21 cellular contexts compared by ENCODE assay signal in genomic region chr10:28631896-28632596, GRCh38. TPM values are rescaled to one million over a fixed set of nuclear protein-coding genes. Genes with fewer than 3 reads are reported as not detected.
A peak's percentile ranks its signal among the peaks of the same experiment; 100 is the strongest.
DNase-seq lines count a peak whose midpoint lies in the region; ATAC-seq and TF ChIP-seq lines count a peak whose summit lies in the region.
"Had no signal": no experiment of that assay in that cellular context is flagged by ENCODE, and none has a peak within 500 bp of the region (broad histone marks: within the 10 kb centered on the region; RNA-seq: fewer than 3 reads in every experiment).

No MANE protein-coding gene starts in this region.

- CTCF ChIA-PET in PC-3 (lab: Charles Lee) = interaction anchor here (0.6 kb wide), 1 partner anchor 46 kb away, joined by 5 read pairs; the partner anchor contains the start of gene BAMBI

- no peaks in the 10 kb centered on the region for H3K9me3 ChIP-seq in PC-3 (ENCODE audit: low read length)
- no peaks in the 10 kb centered on the region for H3K9me3 ChIP-seq in neuronal stem cell (replicated peaks in 1 of 2; ENCODE audit: control insufficient read depth in 2 of 2, insufficient read depth in 1 of 2, low read depth in 1 of 2, low read length in 2 of 2)
- H3K9me3 ChIP-seq in neural progenitor cell (ENCODE audit: low read depth) = no peaks in the 10 kb centered on the region
- H3K9me3 ChIP-seq in gastrocnemius medialis = no peaks in the 10 kb centered on the region
- H3K9me3 ChIP-seq: adrenal gland, HAP-1, tibial artery had no signal

- no peaks in the 10 kb centered on the region for H3K36me3 ChIP-seq in GM23338 (ENCODE audit: insufficient read depth)
- H3K36me3 ChIP-seq in PC-3 (ENCODE audit: low read depth, low read length) = no peaks in the 10 kb centered on the region
- no peaks in the 10 kb centered on the region for H3K36me3 ChIP-seq in neuronal stem cell (replicated peaks in 1 of 2; ENCODE audit: control insufficient read depth in 2 of 2, insufficient read depth in 2 of 2, low read length in 2 of 2)
- no peaks in the 10 kb centered on the region for H3K36me3 ChIP-seq in neural progenitor cell
- H3K36me3 ChIP-seq in gastrocnemius medialis = no peaks in the 10 kb centered on the region
- H3K36me3 ChIP-seq: adrenal gland, HAP-1, tibial artery had no signal

- intact Hi-C loops in PC-3 (cut with micrococcal nuclease) = no loop called here
- intact Hi-C loops in gastrocnemius medialis (cut with DNase I; ENCODE audit: low total_unique reads) = no loop called here

- no peak overlapping the region for H3K23ac ChIP-seq in neuronal stem cell (ENCODE audit: low read depth, low read length, poor library complexity)

- no peaks in the 10 kb centered on the region for H3K4me1 ChIP-seq in GM23338 (ENCODE audit: insufficient read depth)
- peaks cover 24% of the 10 kb centered on the region for H3K4me1 ChIP-seq in PC-3 (ENCODE audit: insufficient read depth, low read length)
- H3K4me1 ChIP-seq in neuronal stem cell (ENCODE audit: control insufficient read depth in 2 of 2, insufficient read depth in 1 of 2, low read depth in 1 of 2, low read length in 2 of 2) = peaks cover 0 to 4% of the 10 kb centered on the region in 2 donors
- H3K4me1 ChIP-seq in neural progenitor cell = no peaks in the 10 kb centered on the region
- no peaks in the 10 kb centered on the region for H3K4me1 ChIP-seq in gastrocnemius medialis
- H3K4me1 ChIP-seq: adrenal gland had no signal

- peak overlapping the region; percentile 48 for H4K91ac ChIP-seq in neuronal stem cell (ENCODE audit: low read depth, low read length, poor library complexity)

- H2BK5ac ChIP-seq in neuronal stem cell (ENCODE audit: low read length) = no peak overlapping the region

- H3K27me3 ChIP-seq in GM23338 (ENCODE audit: insufficient read depth) (no peaks in the 10 kb centered on the region), PC-3 (ENCODE audit: low read length) (no peaks in the 10 kb centered on the region), neuronal stem cell (ENCODE audit: control insufficient read depth in 3 of 3, insufficient read depth in 3 of 3, low read depth in 1 of 3, low read length in 3 of 3) (peaks cover 0 to 3% (median 1%) of the 10 kb centered on the region in 3 experiments), neural progenitor cell (no peaks in the 10 kb centered on the region), gastrocnemius medialis (no peaks in the 10 kb centered on the region)
- H3K27me3 ChIP-seq: adrenal gland, hepatocyte had no signal

- H3K4me3 ChIP-seq in GM23338 (no peak overlapping the region), PC-3 (ENCODE audit: low read length) (no peak overlapping the region), epithelial cell of proximal tubule (ENCODE audit: low read depth, low read length) (no peak overlapping the region), neuronal stem cell (ENCODE audit: low read length in 2 of 2) (no peak overlapping the region), neural progenitor cell (no peak overlapping the region), gastrocnemius medialis (no peak overlapping the region)
- H3K4me3 ChIP-seq: adrenal gland, HAP-1, hepatocyte, tibial artery had no signal

- peaks cover 4% of the 10 kb centered on the region; the same call in 2 of the 3 replicates for H3K4me1 Mint-ChIP-seq in GM23338
- H3K4me1 Mint-ChIP-seq in neural progenitor cell = peaks cover 7% of the 10 kb centered on the region

- H2BK15ac ChIP-seq in neuronal stem cell (ENCODE audit: low read length) = no peak overlapping the region

- no peaks in the 10 kb centered on the region for H3K9me3 Mint-ChIP-seq in GM23338
- H3K9me3 Mint-ChIP-seq in neural progenitor cell = no peaks in the 10 kb centered on the region
- H3K9me3 Mint-ChIP-seq: central memory CD8-positive, alpha-beta T cell had no signal

- no peak overlapping the region for H3K18ac ChIP-seq in neuronal stem cell (ENCODE audit: low read length)

- H3K14ac ChIP-seq in neuronal stem cell (ENCODE audit: low read length) = no peak overlapping the region

- H4K8ac ChIP-seq in neuronal stem cell (ENCODE audit: low read depth, low read length) = no peak overlapping the region

- no peak for TF ChIP-seq POLR2A in gastrocnemius medialis (IDR thresholded peaks at IDR 0.05)

- no peak overlapping the region for H2AK5ac ChIP-seq in neuronal stem cell (ENCODE audit: low read depth, low read length)

- H3K4me2 ChIP-seq in GM23338 (no peak overlapping the region), PC-3 (ENCODE audit: low read length) (no peak overlapping the region), neuronal stem cell (ENCODE audit: insufficient read depth, low read length, poor library complexity, severe bottlenecking) (no peak overlapping the region), neural progenitor cell (no peak overlapping the region)
- H3K4me2 ChIP-seq: hepatocyte had no signal

- no peaks in the 10 kb centered on the region for H4K20me1 ChIP-seq in GM23338 (replicated peaks; ENCODE audit: insufficient read depth)
- H4K20me1 ChIP-seq in PC-3 (ENCODE audit: low read length) = no peaks in the 10 kb centered on the region
- no peaks in the 10 kb centered on the region for H4K20me1 ChIP-seq in neural progenitor cell (ENCODE audit: low read depth)

- H3K27ac Mint-ChIP-seq in GM23338 = no peak overlapping the region
- H3K27ac Mint-ChIP-seq in neural progenitor cell = no peak overlapping the region
- H3K27ac Mint-ChIP-seq: naive thymus-derived CD4-positive, alpha-beta T cell had no signal

- H3K27me3 Mint-ChIP-seq in GM23338 (ENCODE audit: insufficient read depth, low read depth, poor library complexity) = peaks cover 13% of the 10 kb centered on the region
- H3K27me3 Mint-ChIP-seq in neural progenitor cell (ENCODE audit: insufficient read depth, low read depth) = peaks cover 5% of the 10 kb centered on the region

- H2AFZ ChIP-seq in GM23338 (0 out of 2 replicates have a peak overlapping the region, but pooled peaks have one; percentile 10), PC-3 (ENCODE audit: low read length) (no peak overlapping the region), neuronal stem cell (ENCODE audit: low read length) (no peak overlapping the region), neural progenitor cell (replicated peaks) (no peak overlapping the region)
- H2AFZ ChIP-seq: hepatocyte, parathyroid adenoma had no signal

- H3K9me2 ChIP-seq in GM23338 (ENCODE audit: insufficient read depth) (peaks cover 4% of the 10 kb centered on the region; the same call in 1 of the 2 replicates), PC-3 (replicated peaks; ENCODE audit: low read length) (no peaks in the 10 kb centered on the region)

- in situ Hi-C loops in gastrocnemius medialis (cut with MboI; ENCODE audit: low sequenced_read_pairs in 4 of 4) = loop anchor here in 2 of 4 donors (10.0 to 25.0 kb wide), 2 partner anchors 195 to 673 kb away; no protein-coding TSS in a partner anchor

- WGBS in neuronal stem cell (ENCODE audit: extremely low coverage in 2 of 2, insufficient read length in 2 of 2, insufficient replicate concordance in 1 of 2), 2 donors = no CpG with 5 or more reads among the region's 5 CpGs

- TF ChIP-seq CTCF in GM23338 (conservative IDR thresholded peaks at IDR 0.05; ENCODE audit: low read depth in 2 of 2) = no peak
- no peak for TF ChIP-seq CTCF in PC-3 (conservative IDR thresholded peaks at IDR 0.05; ENCODE audit: low read depth, low read length)
- no peak for TF ChIP-seq CTCF in epithelial cell of proximal tubule (conservative IDR thresholded peaks at IDR 0.05; ENCODE audit: low read depth, low read length)
- no peak for TF ChIP-seq CTCF in neural progenitor cell (IDR thresholded peaks at IDR 0.05)
- TF ChIP-seq CTCF in gastrocnemius medialis (IDR thresholded peaks at IDR 0.05 in 4 of 5, conservative IDR thresholded peaks at IDR 0.05 in 1 of 5) = no peak

- H3K36me3 Mint-ChIP-seq in GM23338 (ENCODE audit: low read depth) (no peaks in the 10 kb centered on the region), neural progenitor cell (no peaks in the 10 kb centered on the region)

- no peaks in the 10 kb centered on the region for H3K79me2 ChIP-seq in GM23338 (replicated peaks; ENCODE audit: insufficient read depth)
- no peaks in the 10 kb centered on the region for H3K79me2 ChIP-seq in PC-3 (ENCODE audit: low read length)
- no peaks in the 10 kb centered on the region for H3K79me2 ChIP-seq in neural progenitor cell (ENCODE audit: low read depth)
- H3K79me2 ChIP-seq: hepatocyte, parathyroid adenoma had no signal

- DNase-seq in GM23338 (ENCODE audit: low spot score) = no peak
- DNase-seq in PC-3 = peak; percentile 47
- peak; percentile 33 for DNase-seq in epithelial cell of proximal tubule (ENCODE audit: low read depth)
- no peak for DNase-seq in neuronal stem cell (ENCODE audit: low spot score)
- DNase-seq in neural progenitor cell (ENCODE audit: low spot score) = no peak
- DNase-seq in gastrocnemius medialis = no peak
- DNase-seq: activated CD4-positive, alpha-beta T cell treated with anti-CD3 and anti-CD28 coated beads for 4 hours; activated effector memory CD4-positive, alpha-beta T cell treated with Interleukin-2 at 50 U/mL for 16 hours; adrenal gland; islet precursor cell; naive thymus-derived CD4-positive, alpha-beta T cell; NCI-H1092 treated with DMSO at 0.1 percent for 48 hours; NCI-H2081 treated with DMSO at 0.1 percent for 48 hours; stimulated activated naive CD4-positive, alpha-beta T cell treated with Interleukin-2 at 50 U/mL for 16 hours; tibial artery had no signal

- H3F3A ChIP-seq in GM23338 (replicated peaks; ENCODE audit: low read depth) = no peaks in the 10 kb centered on the region
- H3F3A ChIP-seq in PC-3 (ENCODE audit: low read length, unreplicated experiment) = no peaks in the 10 kb centered on the region
- H3F3A ChIP-seq in neural progenitor cell (ENCODE audit: low read depth) = no peaks in the 10 kb centered on the region

- no peak overlapping the region for H3K4ac ChIP-seq in neuronal stem cell (ENCODE audit: low read length)

- ATAC-seq in GM23338 (no peak), PC-3 (peak; percentile 21; the same call in 1 of the 2 replicates), HG03442 (IDR thresholded peaks at IDR 0.05; ENCODE audit: unreplicated experiment) (no peak), gastrocnemius medialis (no peak)
- ATAC-seq: naive thymus-derived CD4-positive, alpha-beta T cell had no signal

- no peak overlapping the region for H3K4me3 Mint-ChIP-seq in GM23338
- H3K4me3 Mint-ChIP-seq in neural progenitor cell = no peak overlapping the region
- H3K4me3 Mint-ChIP-seq: central memory CD8-positive, alpha-beta T cell; naive thymus-derived CD4-positive, alpha-beta T cell had no signal

- no TSS peak for BruUV-seq in PC-3 (replicated peaks; lab: Mats Ljungman, UMichigan)

- H3K79me1 ChIP-seq in neuronal stem cell (ENCODE audit: low read depth, low read length) = no peaks in the 10 kb centered on the region

- H3K27ac ChIP-seq in GM23338 (ENCODE audit: low read depth) = no peak overlapping the region
- H3K27ac ChIP-seq in PC-3 (ENCODE audit: low read length) = no peak overlapping the region
- H3K27ac ChIP-seq in neuronal stem cell (replicated peaks; ENCODE audit: low read length) = no peak overlapping the region
- no peak overlapping the region for H3K27ac ChIP-seq in neural progenitor cell
- H3K27ac ChIP-seq in gastrocnemius medialis = no peak overlapping the region
- H3K27ac ChIP-seq: adrenal gland, hepatocyte, HL-60, parathyroid adenoma, tibial artery had no signal

- H2BK120ac ChIP-seq in neuronal stem cell (ENCODE audit: low read depth, low read length) = no peak overlapping the region

- H3K9ac ChIP-seq in PC-3 (ENCODE audit: low read length) (no peak overlapping the region), neuronal stem cell (ENCODE audit: low read depth, low read length, poor library complexity) (no peak overlapping the region), neural progenitor cell (no peak overlapping the region)
- H3K9ac ChIP-seq: parathyroid adenoma had no signal

- POLR2A ChIA-PET in PC-3 (lab: Charles Lee; ENCODE audit: unreplicated experiment) = interaction anchor here (0.6 kb wide), 1 partner anchor 994 kb away, joined by 3 read pairs; no protein-coding TSS in a partner anchor

- H2BK12ac ChIP-seq in neuronal stem cell (ENCODE audit: low read length) = no peak overlapping the region

RNA-seq across cellular contexts. Expression of gene BAMBI, which starts 45.3 kb away (rescaled TPM):
- total RNA-seq in GM23338 (2014; rRNA removed; shearing (Covaris generic)) = 37.5 and 39.5 TPM in 2 replicates
- 18.7 and 20.1 TPM in 2 replicates for polyA plus RNA-seq in GM23338 (2016; fragmentation: Nextera tagmentation; extraction: Ambion mirVana)
- total RNA-seq in PC-3 (2014; rRNA removed) = 9.6 and 10.7 TPM in 2 replicates
- total RNA-seq in epithelial cell of proximal tubule = 12.6 and 16.0 TPM in 2 replicates
- 0.82 TPM for polyA plus RNA-seq in neuronal stem cell (2013, experiment 1 of 2)
- polyA plus RNA-seq in neuronal stem cell (2013, experiment 2 of 2) = 0.71 TPM
- 2.2 and 3.2 TPM in 2 replicates for total RNA-seq in neural progenitor cell (ENCODE audit: low replicate concordance)
- total RNA-seq in gastrocnemius medialis = 1 to 10 TPM in 1 of 4 donors, under 1 TPM in 2, not detected in 1; 0.31 to 1.8 (median 0.82) TPM
- polyA plus RNA-seq: naive thymus-derived CD4-positive, alpha-beta T cell had no signal

Comparison
In these comparisons a context has a peak if more than half of its experiments do, and no peak if none do; other contexts are left out.
1. DNase-seq: peak in PC-3 (single experiment) and epithelial cell of proximal tubule (single experiment); none in GM23338 (single experiment), neuronal stem cell (single experiment), neural progenitor cell (single experiment) and gastrocnemius medialis (0 of 2).